ENCODE assay signal across 11 cellular contexts in the genomic region with DNA sequence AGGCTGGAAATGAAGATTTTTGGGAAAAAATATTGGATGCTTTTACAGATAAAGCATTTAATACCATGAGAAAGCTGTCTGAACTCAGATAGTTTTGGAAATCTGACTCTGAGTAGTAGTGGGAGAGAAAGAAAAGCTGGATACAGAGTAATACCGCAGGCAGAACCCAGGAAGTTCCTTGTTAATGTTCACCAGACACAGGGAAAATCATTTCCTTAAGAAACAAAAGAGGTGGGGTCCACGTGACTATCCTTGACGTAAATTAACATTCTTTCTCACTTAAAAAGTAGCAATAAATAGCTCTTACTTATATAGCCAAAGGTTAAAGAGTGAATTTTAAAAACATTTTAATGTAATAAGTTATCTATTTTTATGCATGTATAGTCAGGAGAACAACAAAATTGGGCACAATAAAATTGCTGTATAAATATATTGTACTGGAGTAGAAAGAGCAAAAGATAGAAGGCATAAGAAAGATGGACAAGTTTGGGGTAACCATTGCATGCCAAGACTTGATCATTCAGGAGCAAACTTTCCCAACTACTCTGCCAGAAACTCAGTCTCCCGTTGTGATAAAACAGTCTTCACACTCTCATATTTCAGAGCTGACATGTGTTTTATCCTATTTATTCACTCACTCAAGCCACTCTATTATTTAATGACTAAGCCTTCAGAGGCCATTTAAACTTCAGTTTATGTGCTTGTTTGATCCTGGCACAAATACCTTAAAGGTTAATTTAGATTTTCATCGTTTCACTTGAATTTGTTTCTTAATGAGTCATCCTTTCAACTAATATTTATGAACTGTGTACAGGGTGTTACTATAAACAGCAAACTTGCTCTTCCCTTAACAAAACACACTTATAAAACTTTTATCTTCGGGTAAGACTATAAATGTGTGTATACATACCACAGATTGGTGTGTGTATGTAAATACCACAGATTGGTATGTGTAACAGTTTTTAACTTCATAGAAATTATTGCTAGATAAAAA.
DNase-seq lines count a peak whose midpoint lies in the region; ATAC-seq, FAIRE-seq and TF ChIP-seq lines count a peak whose summit lies in the region.
"Had no signal": no experiment of that assay in that cellular context is flagged by ENCODE, and none has a peak within 500 bp of the region (broad histone marks: within the 10 kb centered on the region; RNA-seq: fewer than 3 reads in every experiment).

No MANE protein-coding gene starts in this region.

- CTCF ChIA-PET in MCF 10A (lab: Yijun Ruan, JAX) = interaction anchor here (0.6 to 2.6 kb wide), 3 partner anchors 56 to 144 kb away, joined by 3 to 9 read pairs (median 5); no protein-coding TSS in a partner anchor

- H3K36me3 ChIP-seq in breast epithelium (no peaks in the 10 kb centered on the region), kidney (ENCODE audit: control insufficient read depth in 1 of 2, insufficient read depth in 2 of 2, low read length in 2 of 2) (no peaks in the 10 kb centered on the region), vagina (no peaks in the 10 kb centered on the region)

- no peak overlapping the region for H3K9ac ChIP-seq in kidney (ENCODE audit: low read length in 2 of 2)

- ATAC-seq in HG02885 (IDR thresholded peaks at IDR 0.05; ENCODE audit: poor library complexity, unreplicated experiment) = no peak

- POLR2A ChIA-PET in MCF 10A (lab: Yijun Ruan, JAX) = interaction anchor here (0.5 to 2.5 kb wide), 6 partner anchors 57 to 143 kb away, joined by 3 to 8 read pairs (median 4); no protein-coding TSS in a partner anchor

- BruUV-seq in MCF 10A (replicated peaks; lab: Mats Ljungman, UMichigan) = no TSS peak

- peak; percentile 86 for FAIRE-seq in kidney (lab: Jason Lieb, UNC)

- no peak for TF ChIP-seq CTCF in MCF 10A (IDR thresholded peaks at IDR 0.05; ENCODE audit: unreplicated experiment)
- TF ChIP-seq CTCF in breast epithelium (IDR thresholded peaks at IDR 0.05) = no peak
- no peak for TF ChIP-seq CTCF in astrocyte of the cerebellum (IDR thresholded peaks at IDR 0.05; ENCODE audit: low read depth, low read length, missing control alignments)
- no peak for TF ChIP-seq CTCF in kidney (IDR thresholded peaks at IDR 0.05; ENCODE audit: borderline replicate concordance, extremely low read depth, insufficient read depth)
- no peak for TF ChIP-seq CTCF in vagina (IDR thresholded peaks at IDR 0.05)

- H3K27me3 ChIP-seq in breast epithelium (no peaks in the 10 kb centered on the region), vagina (no peaks in the 10 kb centered on the region)

- peak overlapping the region; percentile 89 for H3K27ac Mint-ChIP-seq in MCF 10A (ENCODE audit: low read depth, unreplicated experiment)
- H3K27ac Mint-ChIP-seq: B cell had no signal

- H3K4me3 ChIP-seq in breast epithelium (no peak overlapping the region), astrocyte of the cerebellum (ENCODE audit: low read depth, low read length) (no peak overlapping the region), kidney (ENCODE audit: low read length in 2 of 2) (no peak overlapping the region), vagina (no peak overlapping the region)

- H3K4me3 Mint-ChIP-seq in MCF 10A (ENCODE audit: unreplicated experiment) = no peak overlapping the region
- H3K4me3 Mint-ChIP-seq: B cell had no signal

- H3K4me1 Mint-ChIP-seq in MCF 10A (ENCODE audit: insufficient read depth, unreplicated experiment) = peaks cover 30% of the 10 kb centered on the region
- H3K4me1 Mint-ChIP-seq: B cell had no signal

- intact Hi-C loops in MCF 10A (cut with micrococcal nuclease) = no loop called here
- intact Hi-C loops in breast epithelium (cut with DNase I; ENCODE audit: low total_unique reads) = no loop called here
- intact Hi-C loops in kidney (cut with DNase I) = no loop called here
- intact Hi-C loops in vagina (cut with DNase I) = no loop called here

- no peaks in the 10 kb centered on the region for H3K36me3 Mint-ChIP-seq in MCF 10A (ENCODE audit: insufficient read depth, unreplicated experiment)

- peak; percentile 62 for DNase-seq in MCF 10A (ENCODE audit: unreplicated experiment)
- DNase-seq in breast epithelium (ENCODE audit: low spot score in 2 of 2) = no peak
- DNase-seq in astrocyte of the cerebellum (ENCODE audit: low read depth) = peak; percentile 79
- DNase-seq in kidney = no peak
- no peak for DNase-seq in vagina (ENCODE audit: extremely low spot score in 2 of 2)
- no peak for DNase-seq in dedifferentiated amniotic fluid mesenchymal stem cell (ENCODE audit: extremely low spot score)
- no peak for DNase-seq in SKM-1 treated with dmso at 0.1 percent for 144 hours (lab: John Stamatoyannopoulos, UW; ENCODE audit: unreplicated experiment)
- DNase-seq: NCI-H526 treated with DMSO at 0.1 percent for 48 hours, trophoblast cell had no signal

- no peaks in the 10 kb centered on the region for H3K27me3 Mint-ChIP-seq in MCF 10A (ENCODE audit: insufficient read depth, unreplicated experiment)
- H3K27me3 Mint-ChIP-seq: B cell had no signal

- H3K9me3 Mint-ChIP-seq in MCF 10A (ENCODE audit: unreplicated experiment) = no peaks in the 10 kb centered on the region

- TF ChIP-seq POLR2A in breast epithelium (IDR thresholded peaks at IDR 0.05) = no peak
- TF ChIP-seq POLR2A in vagina (IDR thresholded peaks at IDR 0.05) = no peak

- in situ Hi-C loops in astrocyte of the cerebellum (cut with HindIII; ENCODE audit: low sequenced_read_pairs) = no loop called here

- no peaks in the 10 kb centered on the region for H3K9me3 ChIP-seq in breast epithelium
- H3K9me3 ChIP-seq in kidney (ENCODE audit: control insufficient read depth in 1 of 2, low read length in 2 of 2) = no peaks in the 10 kb centered on the region
- H3K9me3 ChIP-seq in vagina = no peaks in the 10 kb centered on the region

- H3K27ac ChIP-seq in breast epithelium (peak overlapping the region in 1 of 2 donors; percentile 30), kidney (ENCODE audit: low read depth in 2 of 2, low read length in 2 of 2) (peak overlapping the region in 1 of 2 donors; percentile 59), vagina (peak overlapping the region; percentile 38)

- no peaks in the 10 kb centered on the region for H3K4me1 ChIP-seq in breast epithelium
- peaks cover 3 to 13% of the 10 kb centered on the region in 2 donors for H3K4me1 ChIP-seq in kidney (ENCODE audit: control insufficient read depth in 1 of 2, insufficient read depth in 1 of 2, low read depth in 1 of 2, low read length in 2 of 2)
- H3K4me1 ChIP-seq in vagina = peaks cover 31% of the 10 kb centered on the region

Comparison
In these comparisons a context has a peak if more than half of its experiments do, and no peak if none do; other contexts are left out.
1. DNase-seq: peak in MCF 10A (single experiment) and astrocyte of the cerebellum (single experiment); none in breast epithelium (0 of 2), kidney (single experiment), vagina (0 of 2), dedifferentiated amniotic fluid mesenchymal stem cell (single experiment) and SKM-1 treated with dmso at 0.1 percent for 144 hours (single experiment).